ENCODE assay signal across 2 cellular contexts in genomic region chr6:72580950-72581349, GRCh38. TPM values are rescaled to one million over a fixed set of nuclear protein-coding genes. Genes with fewer than 3 reads are reported as not detected.
"Had no signal": no experiment of that assay in that cellular context is flagged by ENCODE, and none has a peak within 500 bp of the region (broad histone marks: within the 10 kb centered on the region; RNA-seq: fewer than 3 reads in every experiment).

No MANE protein-coding gene starts in this region.

RNA-seq across cellular contexts. Expression of gene KCNQ5, which starts 40.9 kb away (rescaled TPM):
- total RNA-seq: HepG2, HT-29 had no signal
